In genomic region chr1:37474051-37474696, GRCh38 we compare ENCODE assay signal across 8 cellular contexts. TPM values are rescaled to one million over a fixed set of nuclear protein-coding genes. Genes with fewer than 3 reads are reported as not detected.
DNase-seq lines count a peak whose midpoint lies in the region; ATAC-seq and TF ChIP-seq lines count a peak whose summit lies in the region.

TSS of gene ZC3H12A (plus strand) at chr1:37474580. CDS start at chr1:37475497, 917 bp downstream.

- TF ChIP-seq POLR2A in prostate gland (IDR thresholded peaks at IDR 0.05) = peak; percentile 98

- H3K27ac ChIP-seq in left ventricle myocardium inferior (replicated peaks) (peak within 1 kb of the TSS; percentile 91), prostate gland (peak within 1 kb of the TSS; percentile 94 to 97), urinary bladder (ENCODE audit: low read depth) (peak within 1 kb of the TSS; percentile 90)

- no peaks in the 10 kb centered on the region for H3K27me3 Mint-ChIP-seq in T-helper 17 cell

- intact Hi-C loops in left ventricle myocardium inferior (cut with micrococcal nuclease) (no loop called here), prostate gland (cut with DNase I) (no loop called here)

- H3K4me3 Mint-ChIP-seq in T-helper 17 cell = peak within 1 kb of the TSS; percentile 97

- WGBS in prostate gland = under 1% methylated on average over 34 of the region's 78 CpGs
- under 1% methylated on average over 78 of the region's 78 CpGs for whole genome bisulfite sequencing in urinary bladder

- peak; percentile 97 for DNase-seq in GM06990 (ENCODE audit: extremely low read depth, insufficient read length)
- DNase-seq in NCI-H128 (lab: John Stamatoyannopoulos, UW; ENCODE audit: unreplicated experiment) = peak; percentile 80
- peak; percentile 94 to 96 (median 95) for DNase-seq in T-helper 17 cell
- peak; percentile 82 for DNase-seq in amniotic epithelial cell (ENCODE audit: low read depth)
- peak; percentile 90 for DNase-seq in left ventricle myocardium inferior
- DNase-seq in prostate gland (ENCODE audit: low spot score) = peak; percentile 93

- H3K4me1 ChIP-seq in left ventricle myocardium inferior = peaks cover 85% of the 10 kb centered on the region
- peaks cover 16% of the 10 kb centered on the region for H3K4me1 ChIP-seq in prostate gland (replicated peaks)
- H3K4me1 ChIP-seq in urinary bladder (ENCODE audit: insufficient read depth) = no peaks in the 10 kb centered on the region

- H3K4me3 ChIP-seq in GM06990 (replicated peaks; ENCODE audit: low read depth, low read length) (peak within 1 kb of the TSS; percentile 82), left ventricle myocardium inferior (peak within 1 kb of the TSS; percentile 83), prostate gland (peak within 1 kb of the TSS; percentile 89 to 94), urinary bladder (ENCODE audit: low read depth, low read length) (peak within 1 kb of the TSS; percentile 77)

- no peaks in the 10 kb centered on the region for H3K27me3 ChIP-seq in GM06990 (replicated peaks; ENCODE audit: control insufficient read depth, insufficient read depth, low read length)
- H3K27me3 ChIP-seq in left ventricle myocardium inferior (ENCODE audit: low read depth) = no peaks in the 10 kb centered on the region
- H3K27me3 ChIP-seq in prostate gland (replicated peaks; ENCODE audit: insufficient read depth) = no peaks in the 10 kb centered on the region

- H3K9me3 ChIP-seq in T-helper 17 cell (ENCODE audit: control insufficient read depth, low read length, poor library complexity, severe bottlenecking) = no peaks in the 10 kb centered on the region
- no peaks in the 10 kb centered on the region for H3K9me3 ChIP-seq in left ventricle myocardium inferior (replicated peaks)
- no peaks in the 10 kb centered on the region for H3K9me3 ChIP-seq in prostate gland

- H3K27ac Mint-ChIP-seq in T-helper 17 cell = peak within 1 kb of the TSS; percentile 99

- ATAC-seq in HG02588 (IDR thresholded peaks at IDR 0.05; ENCODE audit: unreplicated experiment) (peak; percentile 57), T-helper 17 cell (peak; percentile 66)

- H3K4me1 Mint-ChIP-seq in T-helper 17 cell = peaks cover 51% of the 10 kb centered on the region

- H3K36me3 Mint-ChIP-seq in T-helper 17 cell (ENCODE audit: low read depth) = peaks cover 7% of the 10 kb centered on the region

- TF ChIP-seq CTCF in GM06990 (IDR thresholded peaks at IDR 0.05; ENCODE audit: insufficient read depth, low read length, poor library complexity, severe bottlenecking) (no peak), left ventricle myocardium inferior (IDR thresholded peaks at IDR 0.05; ENCODE audit: borderline replicate concordance) (no peak), prostate gland (IDR thresholded peaks at IDR 0.05) (peak in 2 of 4 experiments; percentile 11 to 14)

- H3K36me3 ChIP-seq in GM06990 (ENCODE audit: control insufficient read depth, insufficient read depth, low read length) (peaks cover 25% of the 10 kb centered on the region), left ventricle myocardium inferior (peaks cover 23% of the 10 kb centered on the region), prostate gland (peaks cover 7 to 16% of the 10 kb centered on the region in 2 donors), urinary bladder (ENCODE audit: insufficient read depth) (no peaks in the 10 kb centered on the region)

RNA-seq across cellular contexts. Expression of gene ZC3H12A, which starts in this region (rescaled TPM):
- 100 to 1,000 TPM; 166 to 170 TPM for total RNA-seq in T-helper 17 cell
- total RNA-seq in left ventricle myocardium inferior = 4.9 TPM
- 10 to 100 TPM; 74.4 to 97.1 TPM for total RNA-seq in prostate gland
- total RNA-seq in urinary bladder = 4.2 TPM
- polyA plus RNA-seq in urinary bladder = 10.9 TPM

Comparison
In these comparisons a context has a peak if more than half of its experiments do, and no peak if none do; other contexts are left out.
1. Peak in every context shown above with its lines: DNase-seq, ATAC-seq, H3K4me3 ChIP-seq and H3K27ac ChIP-seq.
2. RNA of gene ZC3H12A (total RNA-seq): 166 to 170 TPM in T-helper 17 cell and 74.4 to 97.1 TPM in prostate gland; 4.9 TPM in left ventricle myocardium inferior (single experiment) and 4.2 TPM in urinary bladder (single experiment); every median in the first group is over 10 times any median in the second.